27 cellular contexts compared by ENCODE assay signal in genomic region chr19:16537111-16537510, GRCh38. TPM values are rescaled to one million over a fixed set of nuclear protein-coding genes. Genes with fewer than 3 reads are reported as not detected.
"Had no signal": no experiment of that assay in that cellular context is flagged by ENCODE, and none has a peak within 500 bp of the region (broad histone marks: within the 10 kb centered on the region; RNA-seq: fewer than 3 reads in every experiment).

No MANE protein-coding gene starts in this region.

- H3K27me3 ChIP-seq: cardiac muscle cell, heart right ventricle, SJSA1, tibial artery had no signal

- H3K27ac ChIP-seq: cardiac muscle cell, heart right ventricle, SJSA1, tibial artery, VCaP had no signal

- DNase-seq: activated CD4-positive, alpha-beta T cell treated with anti-CD3 and anti-CD28 coated beads for 1 hour; activated gamma-delta T cell treated with Interleukin-2 at 50 U/mL for 16 hours; erythroblast; foreskin fibroblast; heart right ventricle; islet precursor cell; left cardiac atrium; mesenchymal stem cell; nucleus accumbens; posterior cingulate gyrus; stimulated activated CD4-positive, alpha-beta T cell treated with anti-CD3 and anti-CD28 coated beads, Interleukin-2, amount 100 ng/mL, for 48 hours; stimulated activated CD8-positive, alpha-beta memory T cell treated with anti-CD3 and anti-CD28 coated beads, Interleukin-4, amount 100 ng/mL, for 48 hours; stimulated activated naive CD4-positive, alpha-beta T cell treated with Interleukin-2 at 50 U/mL for 16 hours; substantia nigra; tibial artery had no signal

- H3K9me3 ChIP-seq: heart right ventricle, SJSA1, tibial artery had no signal

- ATAC-seq: heart right ventricle, left cardiac atrium had no signal

- H3K27ac Mint-ChIP-seq: nephron had no signal

- H3K9me3 Mint-ChIP-seq: nephron had no signal

RNA-seq across cellular contexts. Expression of gene CALR3, which starts 41.1 kb away (rescaled TPM):
- total RNA-seq: cardiac muscle cell; chondrocyte; fibroblast of lung; left cardiac atrium; lower leg skin; mononuclear cell; myocyte; renal cortical epithelial cell; SJSA1; T-helper 2 cell treated with Interferon-gamma antibody and Interleukin-4, amounts not matched to agents 100 ng/mL and 5 ng/mL, for 36 hours; urinary bladder had no signal
